In the genomic region with DNA sequence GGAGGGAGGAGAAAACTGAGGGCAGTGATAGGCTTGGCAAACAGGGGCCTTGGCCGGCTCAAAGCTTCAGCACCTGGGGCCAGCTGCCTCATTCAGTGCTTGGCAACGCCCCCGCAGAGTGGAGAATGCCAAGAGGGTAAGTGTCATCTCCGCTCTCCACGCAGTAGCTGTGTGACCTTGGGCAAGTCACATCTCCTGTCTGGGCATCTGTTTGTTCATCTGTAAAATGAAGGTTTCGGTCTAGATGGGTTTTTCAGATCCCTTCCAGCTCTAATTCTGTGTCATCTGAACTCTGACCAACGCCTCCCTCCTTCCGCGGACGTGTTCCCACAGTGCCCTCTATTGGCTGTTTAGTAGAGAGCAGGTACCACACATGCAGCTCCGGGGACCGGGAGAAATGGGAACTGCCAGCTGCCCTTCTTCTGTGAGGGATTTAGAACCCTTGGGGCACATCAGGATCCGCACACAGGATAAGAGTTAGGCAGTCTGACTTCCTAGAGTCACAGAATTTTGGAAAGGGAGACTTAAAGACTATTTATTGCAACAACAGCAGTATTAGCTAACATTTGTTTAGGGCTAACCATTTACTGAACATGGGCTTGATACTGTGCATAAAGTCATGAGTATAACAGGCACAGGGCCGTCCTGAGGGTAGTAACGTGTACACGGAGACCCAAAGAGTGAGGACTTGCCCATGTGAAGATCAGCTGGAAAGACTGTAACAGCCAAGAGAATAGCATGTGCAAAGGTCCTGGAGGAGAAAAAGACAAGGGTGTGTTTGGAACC, we compare ENCODE assay signal across 1 cellular context.
TF ChIP-seq lines count a peak whose summit lies in the region.

No MANE protein-coding gene starts in this region.

TF ChIP-seq in HCT116, 20 proteins besides CTCF, POLR2A, EP300 and RAD21 (continued from another document):
- TF ChIP-seq, protein P1, sequence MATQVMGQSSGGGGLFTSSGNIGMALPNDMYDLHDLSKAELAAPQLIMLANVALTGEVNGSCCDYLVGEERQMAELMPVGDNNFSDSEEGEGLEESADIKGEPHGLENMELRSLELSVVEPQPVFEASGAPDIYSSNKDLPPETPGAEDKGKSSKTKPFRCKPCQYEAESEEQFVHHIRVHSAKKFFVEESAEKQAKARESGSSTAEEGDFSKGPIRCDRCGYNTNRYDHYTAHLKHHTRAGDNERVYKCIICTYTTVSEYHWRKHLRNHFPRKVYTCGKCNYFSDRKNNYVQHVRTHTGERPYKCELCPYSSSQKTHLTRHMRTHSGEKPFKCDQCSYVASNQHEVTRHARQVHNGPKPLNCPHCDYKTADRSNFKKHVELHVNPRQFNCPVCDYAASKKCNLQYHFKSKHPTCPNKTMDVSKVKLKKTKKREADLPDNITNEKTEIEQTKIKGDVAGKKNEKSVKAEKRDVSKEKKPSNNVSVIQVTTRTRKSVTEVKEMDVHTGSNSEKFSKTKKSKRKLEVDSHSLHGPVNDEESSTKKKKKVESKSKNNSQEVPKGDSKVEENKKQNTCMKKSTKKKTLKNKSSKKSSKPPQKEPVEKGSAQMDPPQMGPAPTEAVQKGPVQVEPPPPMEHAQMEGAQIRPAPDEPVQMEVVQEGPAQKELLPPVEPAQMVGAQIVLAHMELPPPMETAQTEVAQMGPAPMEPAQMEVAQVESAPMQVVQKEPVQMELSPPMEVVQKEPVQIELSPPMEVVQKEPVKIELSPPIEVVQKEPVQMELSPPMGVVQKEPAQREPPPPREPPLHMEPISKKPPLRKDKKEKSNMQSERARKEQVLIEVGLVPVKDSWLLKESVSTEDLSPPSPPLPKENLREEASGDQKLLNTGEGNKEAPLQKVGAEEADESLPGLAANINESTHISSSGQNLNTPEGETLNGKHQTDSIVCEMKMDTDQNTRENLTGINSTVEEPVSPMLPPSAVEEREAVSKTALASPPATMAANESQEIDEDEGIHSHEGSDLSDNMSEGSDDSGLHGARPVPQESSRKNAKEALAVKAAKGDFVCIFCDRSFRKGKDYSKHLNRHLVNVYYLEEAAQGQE (IDR thresholded peaks at IDR 0.05; ENCODE audit: low read depth) = no peak
- no peak for TF ChIP-seq EZH2 (IDR thresholded peaks at IDR 0.05)
- TF ChIP-seq, protein P2, sequence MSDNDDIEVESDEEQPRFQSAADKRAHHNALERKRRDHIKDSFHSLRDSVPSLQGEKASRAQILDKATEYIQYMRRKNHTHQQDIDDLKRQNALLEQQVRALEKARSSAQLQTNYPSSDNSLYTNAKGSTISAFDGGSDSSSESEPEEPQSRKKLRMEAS (IDR thresholded peaks at IDR 0.05) = no peak
- TF ChIP-seq TCF7L2 (IDR thresholded peaks at IDR 0.05; ENCODE audit: borderline replicate concordance, extremely low read depth, insufficient read depth, insufficient read length) = no peak
- TF ChIP-seq SP1 (IDR thresholded peaks at IDR 0.05; ENCODE audit: low read depth) = no peak
- TF ChIP-seq JUND (IDR thresholded peaks at IDR 0.05) = no peak
- TF ChIP-seq FOSL1 (IDR thresholded peaks at IDR 0.05; ENCODE audit: low read depth) = no peak
- no peak for TF ChIP-seq ELF1 (IDR thresholded peaks at IDR 0.05; ENCODE audit: borderline replicate concordance, low read depth)
- no peak for TF ChIP-seq CEBPB (IDR thresholded peaks at IDR 0.05; ENCODE audit: low read depth)
- no peak for TF ChIP-seq ZFX (IDR thresholded peaks at IDR 0.05)
- TF ChIP-seq POLR2AphosphoS5 (IDR thresholded peaks at IDR 0.05; ENCODE audit: low read depth, low read length) = no peak
- no peak for TF ChIP-seq EGR1 (IDR thresholded peaks at IDR 0.05; ENCODE audit: low read depth)
- no peak for TF ChIP-seq ZNF274 (IDR thresholded peaks at IDR 0.05; ENCODE audit: low read depth, low read length)
- TF ChIP-seq, protein P3, sequence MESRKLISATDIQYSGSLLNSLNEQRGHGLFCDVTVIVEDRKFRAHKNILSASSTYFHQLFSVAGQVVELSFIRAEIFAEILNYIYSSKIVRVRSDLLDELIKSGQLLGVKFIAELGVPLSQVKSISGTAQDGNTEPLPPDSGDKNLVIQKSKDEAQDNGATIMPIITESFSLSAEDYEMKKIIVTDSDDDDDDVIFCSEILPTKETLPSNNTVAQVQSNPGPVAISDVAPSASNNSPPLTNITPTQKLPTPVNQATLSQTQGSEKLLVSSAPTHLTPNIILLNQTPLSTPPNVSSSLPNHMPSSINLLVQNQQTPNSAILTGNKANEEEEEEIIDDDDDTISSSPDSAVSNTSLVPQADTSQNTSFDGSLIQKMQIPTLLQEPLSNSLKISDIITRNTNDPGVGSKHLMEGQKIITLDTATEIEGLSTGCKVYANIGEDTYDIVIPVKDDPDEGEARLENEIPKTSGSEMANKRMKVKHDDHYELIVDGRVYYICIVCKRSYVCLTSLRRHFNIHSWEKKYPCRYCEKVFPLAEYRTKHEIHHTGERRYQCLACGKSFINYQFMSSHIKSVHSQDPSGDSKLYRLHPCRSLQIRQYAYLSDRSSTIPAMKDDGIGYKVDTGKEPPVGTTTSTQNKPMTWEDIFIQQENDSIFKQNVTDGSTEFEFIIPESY (IDR thresholded peaks at IDR 0.05; ENCODE audit: extremely low read depth, insufficient replicate concordance, low read length) = no peak
- TF ChIP-seq YY1 (IDR thresholded peaks at IDR 0.05; ENCODE audit: extremely low read depth, insufficient replicate concordance, low read depth, low read length) = no peak
